ENCODE assay signal across 8 cellular contexts in the genomic region with DNA sequence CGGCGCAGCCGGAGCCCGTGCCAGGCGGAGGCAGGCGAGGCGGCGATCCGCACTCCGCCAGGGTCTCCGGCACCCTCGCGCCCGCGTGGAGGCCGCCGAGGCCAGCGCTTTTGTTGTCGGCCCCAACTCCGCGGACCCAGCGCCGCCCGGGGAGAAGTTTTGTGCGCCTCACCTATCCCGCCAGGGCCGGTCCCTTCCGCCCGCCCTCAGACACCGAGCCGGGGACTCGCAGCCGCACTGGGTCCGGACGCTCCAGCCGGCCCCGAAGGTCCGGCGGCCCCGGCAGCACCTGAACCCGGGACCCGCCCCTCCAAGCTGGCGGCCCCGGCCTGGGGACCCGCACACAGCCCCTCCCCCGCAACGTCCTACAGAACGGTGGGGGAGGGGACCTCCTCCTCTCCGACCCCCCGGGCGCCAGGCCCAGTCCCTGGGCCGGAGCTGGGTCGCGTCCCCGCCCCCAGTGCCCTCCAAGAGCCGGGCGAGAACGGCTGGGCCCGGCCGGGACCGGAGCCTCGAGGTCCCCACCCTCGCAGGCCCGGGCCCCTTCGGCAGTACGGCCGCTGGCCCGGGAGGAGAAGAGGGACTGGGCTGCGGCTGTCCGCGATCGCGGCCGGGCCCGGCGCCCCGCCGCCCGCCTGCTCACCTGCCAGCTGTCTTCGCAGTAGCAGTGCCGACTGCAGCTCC. TPM values are rescaled to one million over a fixed set of nuclear protein-coding genes. Genes with fewer than 3 reads are reported as not detected.
A peak's percentile ranks its signal among the peaks of the same experiment; 100 is the strongest.
DNase-seq lines count a peak whose midpoint lies in the region; ATAC-seq, FAIRE-seq and TF ChIP-seq lines count a peak whose summit lies in the region.

No MANE protein-coding gene starts in this region.

- TF ChIP-seq CTCF in A549 (IDR thresholded peaks at IDR 0.05), result no peak

- H3K4me3 Mint-ChIP-seq in memory B cell, result peak overlapping the region; percentile 83
- peak overlapping the region; percentile 93 for H3K4me3 Mint-ChIP-seq in stimulated activated memory B cell treated with anti-CD40 and anti-IgM and Interleukin-4, amounts not matched to agents 10 μg/mL and 1 μg/mL and 100 μg/mL, for 72 hours

- TF ChIP-seq RAD21 in A549 (conservative IDR thresholded peaks at IDR 0.05 in 1 of 2, IDR thresholded peaks at IDR 0.05 in 1 of 2), result no peak

- peaks cover 21% of the 10 kb centered on the region for H3K4me1 Mint-ChIP-seq in memory B cell
- H3K4me1 Mint-ChIP-seq in stimulated activated memory B cell treated with anti-CD40 and anti-IgM and Interleukin-4, amounts not matched to agents 10 μg/mL and 1 μg/mL and 100 μg/mL, for 72 hours, result peaks cover 45% of the 10 kb centered on the region

- no peak for FAIRE-seq in A549 (lab: Jason Lieb, UNC)

- H3K27ac ChIP-seq in A549 (peak overlapping the region; percentile 95 to 96), ectodermal cell (ENCODE audit: insufficient read depth, low read depth, low read length, poor library complexity, severe bottlenecking) (peak overlapping the region; percentile 84)

- under 1% methylated on average over 38 of the region's 81 CpGs for WGBS in A549 (ENCODE audit: missing lambda C conversion rate)
- 0% methylated on average over 81 of the region's 81 CpGs for WGBS in ectodermal cell, 2 experiments

- TF ChIP-seq EP300 in A549 (IDR thresholded peaks at IDR 0.05), result 0 out of 5 replicates have a peak, but pooled peaks of 1 of the 2 experiments have one; percentile 10

- peak; percentile 37 to 55 for ATAC-seq in A549
- peak; percentile 30 for ATAC-seq in GM18907 (IDR thresholded peaks at IDR 0.05; ENCODE audit: unreplicated experiment)
- ATAC-seq in HG03139 (IDR thresholded peaks at IDR 0.05; ENCODE audit: unreplicated experiment), result peak; percentile 15
- ATAC-seq in memory B cell (ENCODE audit: low read depth), result peak; percentile 1
- ATAC-seq in stimulated activated memory B cell treated with anti-CD40 and anti-IgM and Interleukin-4, amounts not matched to agents 10 μg/mL and 1 μg/mL and 100 μg/mL, for 72 hours, result peak; percentile 41

- peaks cover 3% of the 10 kb centered on the region for H3K36me3 Mint-ChIP-seq in memory B cell
- peaks cover 11% of the 10 kb centered on the region for H3K36me3 Mint-ChIP-seq in stimulated activated memory B cell treated with anti-CD40 and anti-IgM and Interleukin-4, amounts not matched to agents 10 μg/mL and 1 μg/mL and 100 μg/mL, for 72 hours

- no peak for TF ChIP-seq POLR2A in A549 (IDR thresholded peaks at IDR 0.05; ENCODE audit: low read length)

- H3K4me3 ChIP-seq in A549 (peak overlapping the region; percentile 98), ectodermal cell (ENCODE audit: insufficient read depth, low read depth, low read length) (peak overlapping the region; percentile 94)

- H3K9me3 ChIP-seq in A549 (no peaks in the 10 kb centered on the region), ectodermal cell (ENCODE audit: control insufficient read depth, low read length) (no peaks in the 10 kb centered on the region)

- H3K36me3 ChIP-seq in ectodermal cell (ENCODE audit: control insufficient read depth, insufficient read depth, low read length), result no peaks in the 10 kb centered on the region

- H3K4me2 ChIP-seq in A549, result peak overlapping the region; percentile 72

- H3K4me1 ChIP-seq in A549 (peaks cover 13% of the 10 kb centered on the region), ectodermal cell (ENCODE audit: control insufficient read depth, insufficient read depth, low read length) (peaks cover 3% of the 10 kb centered on the region)

- no peaks in the 10 kb centered on the region for H3K9me3 Mint-ChIP-seq in memory B cell
- no peaks in the 10 kb centered on the region for H3K9me3 Mint-ChIP-seq in stimulated activated memory B cell treated with anti-CD40 and anti-IgM and Interleukin-4, amounts not matched to agents 10 μg/mL and 1 μg/mL and 100 μg/mL, for 72 hours

- no peaks in the 10 kb centered on the region for H3K27me3 ChIP-seq in ectodermal cell (ENCODE audit: control insufficient read depth, insufficient read depth, low read length, poor library complexity, severe bottlenecking)

- CTCF ChIA-PET in A549 (lab: Yijun Ruan, JAX), result interaction anchor here (0.7 to 2.7 kb wide), 7 partner anchors 28 to 166 kb away, joined by 3 to 20 read pairs (median 4); partner anchors contain the start of gene SPNS2

- POLR2A ChIA-PET in A549 (lab: Yijun Ruan, JAX), result interaction anchor here (0.5 to 1.6 kb wide), 5 partner anchors 13 to 222 kb away, joined by 3 to 4 read pairs (median 3); no protein-coding TSS in a partner anchor

- no peaks in the 10 kb centered on the region for H3K27me3 Mint-ChIP-seq in memory B cell
- no peaks in the 10 kb centered on the region for H3K27me3 Mint-ChIP-seq in stimulated activated memory B cell treated with anti-CD40 and anti-IgM and Interleukin-4, amounts not matched to agents 10 μg/mL and 1 μg/mL and 100 μg/mL, for 72 hours

- DNase-seq in A549 (ENCODE audit: low read depth in 1 of 2, low spot score in 1 of 2) (peak in 1 of 2 experiments; percentile 35), T-helper 2 cell (peak in 3 of 5 experiments; percentile 6 to 18 (median 13)), memory B cell (ENCODE audit: low spot score in 2 of 2) (peak in 1 of 2 donors; percentile 25), occipital lobe (lab: John Stamatoyannopoulos, UW) (no peak)

- peak overlapping the region; percentile 90 for H3K27ac Mint-ChIP-seq in memory B cell
- peak overlapping the region; percentile 86 for H3K27ac Mint-ChIP-seq in stimulated activated memory B cell treated with anti-CD40 and anti-IgM and Interleukin-4, amounts not matched to agents 10 μg/mL and 1 μg/mL and 100 μg/mL, for 72 hours

TF ChIP-seq in A549, 52 proteins besides CTCF, POLR2A, EP300 and RAD21:
- TF ChIP-seq CHD2 (IDR thresholded peaks at IDR 0.05; ENCODE audit: low read length, partially characterized antibody), result peak; percentile 64
- TF ChIP-seq JUN (IDR thresholded peaks at IDR 0.05), result 0 out of 5 replicates have a peak, but pooled peaks of 1 of the 2 experiments have one; percentile 21
- no peak; the same call in none of the 2 replicates for TF ChIP-seq PHF8 (IDR thresholded peaks at IDR 0.05; ENCODE audit: borderline replicate concordance, low read depth)
- TF ChIP-seq BCL3 (IDR thresholded peaks at IDR 0.05), result 0 out of 3 replicates have a peak, but pooled peaks have one; percentile 21
- no peak for TF ChIP-seq EHF (CRISPR knock-in tag; IDR thresholded peaks at IDR 0.05)
- peak; percentile 8; the same call in 1 of the 2 replicates for TF ChIP-seq GATA3 (IDR thresholded peaks at IDR 0.05; ENCODE audit: borderline replicate concordance)
- no peak for TF ChIP-seq POLR2AphosphoS2 (conservative IDR thresholded peaks at IDR 0.05; ENCODE audit: low read length)
- TF ChIP-seq CHD4 (IDR thresholded peaks at IDR 0.05; ENCODE audit: borderline replicate concordance), result no peak
- no peak for TF ChIP-seq NR3C1 (IDR thresholded peaks at IDR 0.05)
- TF ChIP-seq HES2 (IDR thresholded peaks at IDR 0.05), result no peak

RNA-seq across cellular contexts. Expression of gene UBE2G1, which starts 0.7 kb away (rescaled TPM):
- polyA plus RNA-seq in A549 (2011; rRNA removed) (100 and 117 TPM in 2 replicates), A549 (2017; fragmentation: RNase III; extraction: RNeasy Plus Mini Kit Qiagen cat#74134 plus additional on column Dnase treatment) (76.3 to 86.2 TPM (median 78.5 TPM) in 3 replicates)
- polyA plus RNA-seq in A549 (2012; cell fraction: cytosol; rRNA removed), result 38.3 and 54.8 TPM in 2 replicates
- 25.3 and 26.8 TPM in 2 replicates for polyA plus RNA-seq in A549 (2012; cell fraction: nucleus; rRNA removed)
- polyA minus RNA-seq in A549 (2011; rRNA and poly(A)+ RNA removed), result 47.7 and 50.8 TPM in 2 replicates
- 72.4 TPM for polyA plus RNA-seq in ectodermal cell (2013, experiment 1 of 4)
- polyA plus RNA-seq in ectodermal cell (2013, experiment 2 of 4), result 75.1 TPM
- 74.8 TPM for polyA plus RNA-seq in ectodermal cell (2013, experiment 3 of 4)
- 77.9 TPM for polyA plus RNA-seq in ectodermal cell (2013, experiment 4 of 4)
- total RNA-seq in occipital lobe, result 43.4 TPM
